Comparison of ENCODE assay signal across 8 cellular contexts in genomic region chr1:171781167-171781875, GRCh38. TPM values are rescaled to one million over a fixed set of nuclear protein-coding genes. Genes with fewer than 3 reads are reported as not detected.
A peak's percentile ranks its signal among the peaks of the same experiment; 100 is the strongest.
DNase-seq lines count a peak whose midpoint lies in the region; ATAC-seq, FAIRE-seq and TF ChIP-seq lines count a peak whose summit lies in the region.

METTL13 (plus strand) TSS chr1:171781660; CDS start chr1:171781968, 308 bp downstream.

- H3K9ac ChIP-seq in OCI-LY3 (ENCODE audit: low read length) = peak within 1 kb of the TSS; percentile 88

- H3K4me3 ChIP-seq in OCI-LY3 (ENCODE audit: low read length) (peak within 1 kb of the TSS; percentile 88), mesodermal cell (ENCODE audit: extremely low read depth, insufficient read depth, low read length, poor library complexity, severe bottlenecking) (peak within 1 kb of the TSS; percentile 84)

- peak; percentile 98 for FAIRE-seq in endometrium (lab: Jason Lieb, UNC)

- no peak for TF ChIP-seq CTCF in OCI-LY3 (IDR thresholded peaks at IDR 0.05; ENCODE audit: low read depth, low read length)

- H3K79me2 ChIP-seq in OCI-LY3 (ENCODE audit: low read length) = peaks cover 46% of the 10 kb centered on the region

- H3K9me3 ChIP-seq in OCI-LY3 (ENCODE audit: insufficient read depth, low read length) = no peaks in the 10 kb centered on the region
- H3K9me3 ChIP-seq in mesodermal cell (ENCODE audit: control insufficient read depth, low read length) = no peaks in the 10 kb centered on the region

- H3K36me3 ChIP-seq in OCI-LY3 (replicated peaks; ENCODE audit: low read depth, low read length) (peaks cover 25% of the 10 kb centered on the region), mesodermal cell (ENCODE audit: control insufficient read depth, insufficient read depth, low read length) (peaks cover 30% of the 10 kb centered on the region)

- DNase-seq in D341Med (ENCODE audit: low spot score) (peak; percentile 99), HuH-7 (ENCODE audit: low spot score) (peak; percentile 94)
- peak; percentile 96 for DNase-seq in activated CD8-positive, alpha-beta memory T cell treated with anti-CD3 and anti-CD28 coated beads, Interleukin-2, amount 50 U/mL, for 48 hours
- peak; percentile 97 for DNase-seq in stimulated activated CD8-positive, alpha-beta memory T cell treated with anti-CD3 and anti-CD28 coated beads, Interleukin-15, amount 100 ng/mL, for 4 hours (ENCODE audit: low read depth in 2 of 2)

- H2AFZ ChIP-seq in OCI-LY3 (ENCODE audit: low read depth, low read length) = peak within 1 kb of the TSS; percentile 65

- H3K27me3 ChIP-seq in OCI-LY3 (ENCODE audit: low read depth, low read length) = no peaks in the 10 kb centered on the region

- H3K27ac ChIP-seq in OCI-LY3 (ENCODE audit: low read length) (peak within 1 kb of the TSS; percentile 81), mesodermal cell (ENCODE audit: low read depth, low read length, severe bottlenecking) (peak within 1 kb of the TSS; percentile 93)

- no peaks in the 10 kb centered on the region for H4K20me1 ChIP-seq in OCI-LY3 (ENCODE audit: insufficient read depth, low read length)

- 0 to 1% methylated on average over 50 to 58 of the region's 58 CpGs for WGBS in mesodermal cell (ENCODE audit: insufficient coverage in 2 of 2), 2 experiments

- peak; percentile 98 for ATAC-seq in GM21515 (IDR thresholded peaks at IDR 0.05; ENCODE audit: unreplicated experiment)

- H3K4me1 ChIP-seq in OCI-LY3 (ENCODE audit: low read length) = peaks cover 37% of the 10 kb centered on the region
- H3K4me1 ChIP-seq in mesodermal cell (ENCODE audit: control insufficient read depth, insufficient read depth, low read length, poor library complexity, severe bottlenecking) = no peaks in the 10 kb centered on the region

- H3K4me2 ChIP-seq in OCI-LY3 (ENCODE audit: low read length) = peak within 1 kb of the TSS; percentile 90

RNA-seq across cellular contexts. Expression of gene METTL13, which starts in this region (rescaled TPM):
- 15.9 TPM for polyA plus RNA-seq in mesodermal cell (2013, experiment 1 of 2)
- 17.5 TPM for polyA plus RNA-seq in mesodermal cell (2013, experiment 2 of 2)

Comparison
In these comparisons a context has a peak if more than half of its experiments do, and no peak if none do; other contexts are left out.
1. Peak in every context shown above with its lines: DNase-seq, ATAC-seq, H3K4me3 ChIP-seq and H3K27ac ChIP-seq.